ENCODE assay signal across 8 cellular contexts in the genomic region with DNA sequence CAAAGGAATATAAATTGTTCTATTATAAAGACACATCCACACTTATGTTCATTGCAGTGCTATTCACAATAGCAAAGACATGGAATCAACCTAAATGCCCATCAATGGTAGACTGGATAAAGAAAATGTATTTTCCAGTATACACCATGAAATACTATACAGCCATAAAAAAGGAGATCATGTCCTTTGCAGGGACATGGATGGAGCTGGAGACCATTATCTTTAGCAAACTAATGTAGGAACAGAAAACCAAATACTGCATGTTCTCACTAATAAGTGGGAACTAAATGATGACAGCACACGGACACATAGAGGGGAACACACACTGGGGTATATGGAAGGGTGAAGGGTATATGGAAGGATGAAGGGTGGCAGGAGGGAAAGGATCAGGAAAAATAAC. TPM values are rescaled to one million over a fixed set of nuclear protein-coding genes. Genes with fewer than 3 reads are reported as not detected.
DNase-seq lines count a peak whose midpoint lies in the region; ATAC-seq and TF ChIP-seq lines count a peak whose summit lies in the region.
"Not testable (repeated sequence)": the region's sequence is repeated elsewhere in the genome, so short reads cannot be mapped to it uniquely, and the experiment has no call there.

No MANE protein-coding gene starts in this region.

- TF ChIP-seq CTCF in HEK293 (tag by site-specific recombination; IDR thresholded peaks at IDR 0.05); nephron (IDR thresholded peaks at IDR 0.05; ENCODE audit: unreplicated experiment in 3 of 3); type B pancreatic cell (conservative IDR thresholded peaks at IDR 0.05): not testable (repeated sequence)

- H3K27ac Mint-ChIP-seq in CD4-positive, alpha-beta memory T cell: peak overlapping the region in 6 of 7 donors; percentile 11 to 82 (median 46)
- peak overlapping the region; percentile 58 for H3K27ac Mint-ChIP-seq in activated CD4-positive, alpha-beta T cell treated with anti-CD3 and anti-CD28 coated beads for 36 hours
- H3K27ac Mint-ChIP-seq in activated naive CD8-positive, alpha-beta T cell: peak overlapping the region; percentile 81
- H3K27ac Mint-ChIP-seq in central memory CD8-positive, alpha-beta T cell (ENCODE audit: low read depth): peak overlapping the region; percentile 30
- H3K27ac Mint-ChIP-seq in naive thymus-derived CD8-positive, alpha-beta T cell: peak overlapping the region in 6 of 10 donors; percentile 8 to 67 (median 30)
- H3K27ac Mint-ChIP-seq in nephron: not testable (repeated sequence)
- H3K27ac Mint-ChIP-seq in type B pancreatic cell: peak overlapping the region; percentile 76

- peaks cover 18% of the 10 kb centered on the region for H3K4me1 ChIP-seq in CD4-positive, alpha-beta memory T cell (ENCODE audit: insufficient read depth, low read length)
- H3K4me1 ChIP-seq in HEK293 (ENCODE audit: control insufficient read depth, insufficient read depth, low read length): not testable (repeated sequence)

- not testable (repeated sequence) for H3K4me3 ChIP-seq in CD4-positive, alpha-beta memory T cell (ENCODE audit: low read length in 2 of 2); HEK293 (ENCODE audit: low read depth, low read length)

- H3K9me3 Mint-ChIP-seq in CD4-positive, alpha-beta memory T cell; activated CD4-positive, alpha-beta T cell treated with anti-CD3 and anti-CD28 coated beads for 36 hours (ENCODE audit: low read depth); activated naive CD8-positive, alpha-beta T cell (ENCODE audit: low read depth); central memory CD8-positive, alpha-beta T cell; naive thymus-derived CD8-positive, alpha-beta T cell; nephron; type B pancreatic cell: not testable (repeated sequence)

- peaks cover 21 to 48% (median 36%) of the 10 kb centered on the region in 4 donors for H3K4me1 Mint-ChIP-seq in CD4-positive, alpha-beta memory T cell
- H3K4me1 Mint-ChIP-seq in activated CD4-positive, alpha-beta T cell treated with anti-CD3 and anti-CD28 coated beads for 36 hours: peaks cover 27% of the 10 kb centered on the region
- H3K4me1 Mint-ChIP-seq in activated naive CD8-positive, alpha-beta T cell (ENCODE audit: low read depth): peaks cover 38% of the 10 kb centered on the region
- H3K4me1 Mint-ChIP-seq in central memory CD8-positive, alpha-beta T cell: peaks cover 34% of the 10 kb centered on the region
- peaks cover 16 to 50% (median 36%) of the 10 kb centered on the region in 4 donors for H3K4me1 Mint-ChIP-seq in naive thymus-derived CD8-positive, alpha-beta T cell
- peaks cover 11% of the 10 kb centered on the region for H3K4me1 Mint-ChIP-seq in nephron
- not testable (repeated sequence) for H3K4me1 Mint-ChIP-seq in type B pancreatic cell (ENCODE audit: unreplicated experiment)

- H3K4me3 Mint-ChIP-seq in CD4-positive, alpha-beta memory T cell; activated CD4-positive, alpha-beta T cell treated with anti-CD3 and anti-CD28 coated beads for 36 hours; activated naive CD8-positive, alpha-beta T cell; central memory CD8-positive, alpha-beta T cell: not testable (repeated sequence)
- peak overlapping the region in 2 of 10 donors; percentile 30 to 39 for H3K4me3 Mint-ChIP-seq in naive thymus-derived CD8-positive, alpha-beta T cell
- H3K4me3 Mint-ChIP-seq in nephron: peak overlapping the region in 2 of 3 experiments; percentile 11 to 65
- H3K4me3 Mint-ChIP-seq in type B pancreatic cell: peak overlapping the region; percentile 24

- not testable (repeated sequence) for H3K27me3 Mint-ChIP-seq in CD4-positive, alpha-beta memory T cell; activated CD4-positive, alpha-beta T cell treated with anti-CD3 and anti-CD28 coated beads for 36 hours; activated naive CD8-positive, alpha-beta T cell; central memory CD8-positive, alpha-beta T cell; naive thymus-derived CD8-positive, alpha-beta T cell; nephron (ENCODE audit: low read depth); type B pancreatic cell

- POLR2A ChIA-PET in CD4-positive, alpha-beta memory T cell (lab: Charles Lee; ENCODE audit: partially characterized antibody); HEK293 (lab: Yijun Ruan, JAX); activated CD4-positive, alpha-beta T cell treated with anti-CD3 and anti-CD28 coated beads for 36 hours (lab: Charles Lee); naive thymus-derived CD8-positive, alpha-beta T cell (lab: Charles Lee): not testable (repeated sequence)

- CTCF ChIA-PET in CD4-positive, alpha-beta memory T cell (lab: Charles Lee; ENCODE audit: partially characterized antibody); activated CD4-positive, alpha-beta T cell treated with anti-CD3 and anti-CD28 coated beads for 36 hours (lab: Charles Lee): not testable (repeated sequence)
- CTCF ChIA-PET in HEK293 (lab: Yijun Ruan, JAX): interaction anchor here (0.6 to 1.4 kb wide), 2 partner anchors 127 to 341 kb away, joined by 4 to 6 read pairs; no protein-coding TSS in a partner anchor

- DNase-seq in CD4-positive, alpha-beta memory T cell; activated CD4-positive, alpha-beta T cell treated with anti-CD3 and anti-CD28 coated beads for 36 hours; central memory CD8-positive, alpha-beta T cell (ENCODE audit: low spot score in 2 of 2); naive thymus-derived CD8-positive, alpha-beta T cell; type B pancreatic cell (ENCODE audit: extremely low spot score, unreplicated experiment): not testable (repeated sequence)

- not testable (repeated sequence) for H3K27me3 ChIP-seq in CD4-positive, alpha-beta memory T cell (ENCODE audit: insufficient read depth, low read length)

- peaks cover 34 to 62% of the 10 kb centered on the region in 2 donors for H3K36me3 Mint-ChIP-seq in CD4-positive, alpha-beta memory T cell
- H3K36me3 Mint-ChIP-seq in activated CD4-positive, alpha-beta T cell treated with anti-CD3 and anti-CD28 coated beads for 36 hours (ENCODE audit: low read depth): peaks cover 33% of the 10 kb centered on the region
- peaks cover 11% of the 10 kb centered on the region for H3K36me3 Mint-ChIP-seq in activated naive CD8-positive, alpha-beta T cell
- peaks cover 54% of the 10 kb centered on the region for H3K36me3 Mint-ChIP-seq in central memory CD8-positive, alpha-beta T cell (ENCODE audit: insufficient read depth)
- H3K36me3 Mint-ChIP-seq in naive thymus-derived CD8-positive, alpha-beta T cell: peaks cover 4 to 53% (median 23%) of the 10 kb centered on the region in 3 donors
- H3K36me3 Mint-ChIP-seq in nephron (ENCODE audit: low read depth) (peaks cover 39% of the 10 kb centered on the region), type B pancreatic cell (peaks cover 12% of the 10 kb centered on the region)

- H3K9me3 ChIP-seq in CD4-positive, alpha-beta memory T cell (ENCODE audit: control insufficient read depth in 1 of 2, low read length in 2 of 2); HEK293 (ENCODE audit: control insufficient read depth, insufficient read depth, low read depth, low read length): not testable (repeated sequence)

- ATAC-seq in activated CD4-positive, alpha-beta T cell treated with anti-CD3 and anti-CD28 coated beads for 36 hours; central memory CD8-positive, alpha-beta T cell (replicated peaks; ENCODE audit: extremely low read depth, poor library complexity, severe bottlenecking); naive thymus-derived CD8-positive, alpha-beta T cell: not testable (repeated sequence)

- not testable (repeated sequence) for H3K27ac ChIP-seq in CD4-positive, alpha-beta memory T cell (ENCODE audit: low read depth, low read length); HEK293 (ENCODE audit: extremely low read depth, low read depth, low read length)

- intact Hi-C loops in CD4-positive, alpha-beta memory T cell (cut with micrococcal nuclease): loop anchor here (10.0 kb wide), 2 partner anchors 209 to 371 kb away; partner anchors contain the start of gene ZNF76
- intact Hi-C loops in activated CD4-positive, alpha-beta T cell treated with anti-CD3 and anti-CD28 coated beads for 36 hours (cut with DNase I, micrococcal nuclease): loop anchor here (10.0 kb wide), 2 partner anchors 209 to 229 kb away; no protein-coding TSS in a partner anchor

- peaks cover 20% of the 10 kb centered on the region for H3K36me3 ChIP-seq in CD4-positive, alpha-beta memory T cell (ENCODE audit: insufficient read depth, low read length)
- peaks cover 31 to 37% of the 10 kb centered on the region in 2 experiments for H3K36me3 ChIP-seq in HEK293 (ENCODE audit: control insufficient read depth in 2 of 2, insufficient read depth in 1 of 2, low read length in 2 of 2)

TF ChIP-seq in HEK293, 187 proteins besides CTCF, POLR2A, EP300 and RAD21 (continues in another document):
- peak; percentile 84 for TF ChIP-seq ZNF580 (tag by site-specific recombination; IDR thresholded peaks at IDR 0.05)

RNA-seq across cellular contexts. Expression of gene TAF11, which starts 3.8 kb away (rescaled TPM):
- 10 to 100 TPM; 25.3 to 26.1 TPM for total RNA-seq in CD4-positive, alpha-beta memory T cell
- polyA plus RNA-seq in CD4-positive, alpha-beta memory T cell: 10 to 100 TPM; 16.5 to 19.8 TPM
- total RNA-seq in activated CD4-positive, alpha-beta T cell treated with anti-CD3 and anti-CD28 coated beads for 36 hours: 10 to 100 TPM; 28.7 to 32.3 TPM
- total RNA-seq in naive thymus-derived CD8-positive, alpha-beta T cell: 10 to 100 TPM; 28.7 to 32.7 TPM
- 10 to 100 TPM; 11.2 to 18.2 (median 13.7) TPM for polyA plus RNA-seq in naive thymus-derived CD8-positive, alpha-beta T cell
- 40.4 and 40.7 TPM in 2 replicates for total RNA-seq in type B pancreatic cell (ENCODE audit: low replicate concordance)

RNA-seq across cellular contexts. Expression of gene ANKS1A, which starts 5.0 kb away (rescaled TPM):
- total RNA-seq in CD4-positive, alpha-beta memory T cell: 10 to 100 TPM; 13.7 to 15.6 TPM
- 1 to 10 TPM; 1.2 to 5.2 TPM for polyA plus RNA-seq in CD4-positive, alpha-beta memory T cell
- total RNA-seq in activated CD4-positive, alpha-beta T cell treated with anti-CD3 and anti-CD28 coated beads for 36 hours: 1 to 10 TPM; 7.4 to 9.1 TPM
- 10 to 100 TPM; 10.5 to 11.1 TPM for total RNA-seq in naive thymus-derived CD8-positive, alpha-beta T cell
- polyA plus RNA-seq in naive thymus-derived CD8-positive, alpha-beta T cell: 1 to 10 TPM; 1.6 to 2.6 (median 1.8) TPM
- total RNA-seq in type B pancreatic cell (ENCODE audit: low replicate concordance): 28.0 and 35.9 TPM in 2 replicates
